ENCODE assay signal across 24 cellular contexts in genomic region chr1:247324204-247324787, GRCh38.
"Had no signal": no experiment of that assay in that cellular context is flagged by ENCODE, and none has a peak within 500 bp of the region (broad histone marks: within the 10 kb centered on the region; RNA-seq: fewer than 3 reads in every experiment).

No MANE protein-coding gene starts in this region.

- H3K9me3 ChIP-seq: ascending aorta, breast epithelium, esophagus muscularis mucosa, heart right ventricle, neutrophil, pancreas, thoracic aorta, upper lobe of left lung had no signal

- H3K4me3 Mint-ChIP-seq: activated T-cell treated with anti-CD3 and anti-CD28 coated beads, Interleukin-2, amount 50 U/mL, for 24 hours; immature natural killer cell; natural killer cell; stimulated activated memory B cell treated with anti-CD40 and anti-IgM and Interleukin-4, amounts not matched to agents 10 μg/mL and 1 μg/mL and 100 μg/mL, for 72 hours; T-helper 1 cell treated with Interleukin-12 subunit alpha and Interleukin-12 subunit beta and Interleukin-4 antibody, amounts not matched to agents 30 μg/mL and 1 μg/mL, for 36 hours had no signal

- DNase-seq: activated CD4-positive, alpha-beta T cell treated with anti-CD3 and anti-CD28 coated beads, Interleukin-2, amount 50 U/mL, for 4 hours; activated naive CD4-positive, alpha-beta T cell treated with Interleukin-2 at 50 U/mL for 16 hours; activated T-cell treated with anti-CD3 and anti-CD28 coated beads, Interleukin-2, amount 50 U/mL, for 24 hours; cerebellar nuclear complex; cortex of kidney; effector CD4-positive, alpha-beta T cell; heart right ventricle; immature natural killer cell; mesendoderm; natural killer cell; pancreas; stimulated activated CD4-positive, alpha-beta T cell treated with anti-CD3 and anti-CD28 coated beads, Interleukin-4, amount 100 ng/mL, for 4 hours; upper lobe of left lung; WERI-Rb-1 had no signal

- H3K27ac Mint-ChIP-seq: activated T-helper 2 cell treated with anti-CD3 and anti-CD28 coated beads, Interferon-gamma antibody, Interleukin-2, Interleukin-4, amounts not matched to agents 10 μg/mL and 5 μg/mL and 100 μg/mL, durations not matched to agents 14 hours and 24 hours and 36 hours; immature natural killer cell; natural killer cell; stimulated activated memory B cell treated with anti-CD40 and anti-IgM and Interleukin-4, amounts not matched to agents 10 μg/mL and 1 μg/mL and 100 μg/mL, for 72 hours; T-helper 1 cell treated with Interleukin-12 subunit alpha and Interleukin-12 subunit beta and Interleukin-4 antibody, amounts not matched to agents 30 μg/mL and 1 μg/mL, for 36 hours had no signal

- H3K27me3 ChIP-seq: ascending aorta, breast epithelium, esophagus muscularis mucosa, heart right ventricle, neutrophil, pancreas, upper lobe of left lung had no signal

- H3K36me3 ChIP-seq: neutrophil had no signal

- H3K27ac ChIP-seq: ascending aorta, breast epithelium, esophagus muscularis mucosa, heart right ventricle, neutrophil, pancreas, thoracic aorta, upper lobe of left lung, WERI-Rb-1 had no signal

- H3K4me1 ChIP-seq: ascending aorta, breast epithelium, pancreas, upper lobe of left lung had no signal

- ATAC-seq: natural killer cell; pancreas; sciatic nerve; stimulated activated memory B cell treated with anti-CD40 and anti-IgM and Interleukin-4, amounts not matched to agents 10 μg/mL and 1 μg/mL and 100 μg/mL, for 72 hours had no signal

- H3K4me1 Mint-ChIP-seq: immature natural killer cell; stimulated activated memory B cell treated with anti-CD40 and anti-IgM and Interleukin-4, amounts not matched to agents 10 μg/mL and 1 μg/mL and 100 μg/mL, for 72 hours had no signal

- H3K27me3 Mint-ChIP-seq: activated T-cell treated with anti-CD3 and anti-CD28 coated beads, Interleukin-2, amount 50 U/mL, for 24 hours; stimulated activated memory B cell treated with anti-CD40 and anti-IgM and Interleukin-4, amounts not matched to agents 10 μg/mL and 1 μg/mL and 100 μg/mL, for 72 hours had no signal

- H3K36me3 Mint-ChIP-seq: natural killer cell had no signal

- H3K9me3 Mint-ChIP-seq: activated T-cell treated with anti-CD3 and anti-CD28 coated beads, Interleukin-2, amount 50 U/mL, for 24 hours; activated T-helper 2 cell treated with anti-CD3 and anti-CD28 coated beads, Interferon-gamma antibody, Interleukin-2, Interleukin-4, amounts not matched to agents 10 μg/mL and 5 μg/mL and 100 μg/mL, durations not matched to agents 14 hours and 24 hours and 36 hours; immature natural killer cell; natural killer cell; stimulated activated memory B cell treated with anti-CD40 and anti-IgM and Interleukin-4, amounts not matched to agents 10 μg/mL and 1 μg/mL and 100 μg/mL, for 72 hours; T-helper 1 cell treated with Interleukin-12 subunit alpha and Interleukin-12 subunit beta and Interleukin-4 antibody, amounts not matched to agents 30 μg/mL and 1 μg/mL, for 36 hours had no signal

- H3K4me2 ChIP-seq: smooth muscle cell had no signal

- H3K4me3 ChIP-seq: ascending aorta, breast epithelium, esophagus muscularis mucosa, heart right ventricle, pancreas, smooth muscle cell, thoracic aorta, upper lobe of left lung had no signal
